22 cellular contexts compared by ENCODE assay signal in the genomic region with DNA sequence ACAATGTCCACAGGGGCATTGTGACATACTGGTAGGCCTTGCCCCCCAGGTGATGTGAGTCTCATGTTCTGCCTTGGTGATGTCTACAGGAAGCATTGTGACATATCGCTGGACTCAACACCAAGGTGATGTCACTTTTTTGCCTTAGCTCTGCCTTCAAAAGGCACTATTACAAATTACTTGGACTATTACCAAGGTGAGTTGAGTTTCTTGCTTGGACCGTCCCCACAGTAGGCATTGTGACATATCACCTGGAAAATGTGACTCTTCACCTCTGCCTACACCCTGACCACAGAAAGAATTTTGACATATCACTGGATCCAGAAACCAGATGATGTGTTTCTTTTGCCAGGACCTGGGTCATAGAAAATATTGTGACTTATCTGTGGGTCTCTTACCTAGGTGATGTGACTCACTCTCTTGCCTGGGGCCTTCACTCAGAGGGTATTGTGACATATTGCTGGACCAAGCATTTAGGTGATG.
"Had no signal": no experiment of that assay in that cellular context is flagged by ENCODE, and none has a peak within 500 bp of the region (broad histone marks: within the 10 kb centered on the region; RNA-seq: fewer than 3 reads in every experiment).

No MANE protein-coding gene starts in this region.

- H3K4me1 Mint-ChIP-seq: activated CD4-positive, alpha-beta memory T cell treated with anti-CD3 and anti-CD28 coated beads, Interleukin-2, amount 10 ng/mL, durations not matched to agents 7 days and 5 days; activated CD4-positive, alpha-beta T cell treated with anti-CD3 and anti-CD28 coated beads for 36 hours; activated naive CD8-positive, alpha-beta T cell treated with anti-CD3 and anti-CD28 coated beads, Interleukin-2, amount 50 U/mL, for 24 hours; brain; T-cell had no signal

- H3K36me3 Mint-ChIP-seq: T-cell had no signal

- H3K4me3 Mint-ChIP-seq: activated CD4-positive, alpha-beta memory T cell treated with anti-CD3 and anti-CD28 coated beads, Interleukin-2, amount 10 ng/mL, durations not matched to agents 7 days and 5 days; activated CD4-positive, alpha-beta T cell treated with anti-CD3 and anti-CD28 coated beads for 36 hours; activated naive CD8-positive, alpha-beta T cell treated with anti-CD3 and anti-CD28 coated beads, Interleukin-2, amount 50 U/mL, for 24 hours; brain; T-cell had no signal

- DNase-seq: activated CD4-positive, alpha-beta memory T cell treated with anti-CD3 and anti-CD28 coated beads, Interleukin-2, amount 10 ng/mL, durations not matched to agents 7 days and 5 days; activated CD4-positive, alpha-beta T cell treated with anti-CD3 and anti-CD28 coated beads for 36 hours; activated CD4-positive, alpha-beta T cell treated with anti-CD3 and anti-CD28 coated beads, Interleukin-2, amount 50 U/mL, for 1 hour; activated effector memory CD4-positive, alpha-beta T cell treated with anti-CD3 and anti-CD28 coated beads, Interleukin-2, amount 50 U/mL, for 16 hours; activated naive CD4-positive, alpha-beta T cell treated with Interleukin-2 at 50 U/mL for 16 hours; activated naive CD8-positive, alpha-beta T cell treated with anti-CD3 and anti-CD28 coated beads, Interleukin-2, amount 50 U/mL, for 24 hours; activated T-cell treated with anti-CD3 and anti-CD28 coated beads for 4 hours; amniotic stem cell; NCI-H1105 treated with DMSO at 0.1 percent for 48 hours; NCI-H1436 treated with DMSO at 0.1 percent for 48 hours; NCI-H187; NCI-H2081; NCI-H446; NCI-H524; T-cell; WERI-Rb-1 had no signal

- ATAC-seq: activated CD4-positive, alpha-beta T cell treated with anti-CD3 and anti-CD28 coated beads for 36 hours; activated naive CD8-positive, alpha-beta T cell treated with anti-CD3 and anti-CD28 coated beads, Interleukin-2, amount 50 U/mL, for 24 hours; Right ventricle myocardium inferior; T-cell had no signal

- H3K4me1 ChIP-seq: ascending aorta had no signal

- H3K36me3 ChIP-seq: ascending aorta, cardiac muscle cell, WERI-Rb-1 had no signal

- H3K27me3 Mint-ChIP-seq: activated CD4-positive, alpha-beta memory T cell treated with anti-CD3 and anti-CD28 coated beads, Interleukin-2, amount 10 ng/mL, durations not matched to agents 7 days and 5 days; activated CD4-positive, alpha-beta T cell treated with anti-CD3 and anti-CD28 coated beads for 36 hours; activated naive CD8-positive, alpha-beta T cell treated with anti-CD3 and anti-CD28 coated beads, Interleukin-2, amount 50 U/mL, for 24 hours; brain had no signal

- H3K27ac Mint-ChIP-seq: activated CD4-positive, alpha-beta memory T cell treated with anti-CD3 and anti-CD28 coated beads, Interleukin-2, amount 10 ng/mL, durations not matched to agents 7 days and 5 days; activated CD4-positive, alpha-beta T cell treated with anti-CD3 and anti-CD28 coated beads for 36 hours; activated naive CD4-positive, alpha-beta T cell treated with anti-CD3 and anti-CD28 coated beads, Interleukin-2, amount 50 U/mL, for 72 hours; activated naive CD8-positive, alpha-beta T cell treated with anti-CD3 and anti-CD28 coated beads, Interleukin-2, amount 50 U/mL, for 24 hours; brain; T-cell had no signal

- H3K4me3 ChIP-seq: ascending aorta, cardiac muscle cell, SK-N-MC had no signal

- H3K27ac ChIP-seq: ascending aorta, cardiac muscle cell, SK-N-MC, WERI-Rb-1 had no signal

- H3K27me3 ChIP-seq: ascending aorta, cardiac muscle cell had no signal
